ENCODE assay signal across 8 cellular contexts in genomic region chr10:60238408-60239100, GRCh38.
DNase-seq lines count a peak whose midpoint lies in the region; ATAC-seq and TF ChIP-seq lines count a peak whose summit lies in the region.

No MANE protein-coding gene starts in this region.

- BruUV-seq in Panc1 (replicated peaks; lab: Mats Ljungman, UMichigan) = no TSS peak

- H3K36me3 ChIP-seq in Panc1 (ENCODE audit: control insufficient read depth, insufficient read depth, low read length) (no peaks in the 10 kb centered on the region), fibroblast of lung (ENCODE audit: control insufficient read depth, insufficient read depth, low read length) (no peaks in the 10 kb centered on the region), rectal smooth muscle tissue (ENCODE audit: control insufficient read depth, insufficient read depth, low read length) (no peaks in the 10 kb centered on the region)

- CTCF ChIA-PET in Panc1 (lab: Charles Lee) = interaction anchor here (0.5 kb wide), 1 partner anchor 991 kb away, joined by 4 read pairs; no protein-coding TSS in a partner anchor

- peak overlapping the region; percentile 7 for H3K4me2 ChIP-seq in fibroblast of lung (ENCODE audit: extremely low read depth, insufficient read depth, low read length)

- DNase-seq in NCI-H146 (lab: John Stamatoyannopoulos, UW) = peak; percentile 30
- DNase-seq in NCI-H146 treated with DMSO at 0.1 percent for 48 hours (lab: John Stamatoyannopoulos, UW; ENCODE audit: unreplicated experiment) = no peak
- DNase-seq in GM19240 (ENCODE audit: insufficient read length, low spot score) = peak; percentile 11
- peak; percentile 15 for DNase-seq in Panc1 (ENCODE audit: low read depth, low spot score)
- peak; percentile 62 to 84 for DNase-seq in fibroblast of lung (ENCODE audit: low read depth in 2 of 2)
- DNase-seq in SHP77 (lab: John Stamatoyannopoulos, UW) = no peak

- H3K27me3 ChIP-seq in Panc1 (ENCODE audit: control insufficient read depth, insufficient read depth, low read length) = no peaks in the 10 kb centered on the region
- H3K27me3 ChIP-seq in fibroblast of lung (ENCODE audit: control insufficient read depth, insufficient read depth, low read length) = no peaks in the 10 kb centered on the region
- H3K27me3 ChIP-seq in rectal smooth muscle tissue (ENCODE audit: control insufficient read depth, insufficient read depth, low read length) = no peaks in the 10 kb centered on the region

- H3K4me3 ChIP-seq in Panc1 (ENCODE audit: low read depth in 2 of 2, low read length in 2 of 2) (no peak overlapping the region), fibroblast of lung (replicated peaks in 1 of 4; ENCODE audit: control extremely low read depth in 1 of 4, insufficient read depth in 1 of 4, low read depth in 3 of 4, low read length in 4 of 4) (peak overlapping the region in 1 of 4 experiments; percentile 14), rectal smooth muscle tissue (ENCODE audit: low read length) (peak overlapping the region; percentile 18)

- TF ChIP-seq CTCF in Panc1 (IDR thresholded peaks at IDR 0.05) (peak; percentile 32), fibroblast of lung (conservative IDR thresholded peaks at IDR 0.05 in 1 of 2, IDR thresholded peaks at IDR 0.05 in 1 of 2; ENCODE audit: low read depth in 1 of 2, low read length in 2 of 2) (peak; percentile 56 to 61)

- POLR2A ChIA-PET in Panc1 (lab: Charles Lee) = no interaction called here

- intact Hi-C loops in Panc1 (cut with micrococcal nuclease; ENCODE audit: unreplicated experiment) = no loop called here

- no peaks in the 10 kb centered on the region for H3K79me2 ChIP-seq in fibroblast of lung (ENCODE audit: control insufficient read depth, insufficient read depth, low read length)

- peak; percentile 53 for ATAC-seq in HG03103 (IDR thresholded peaks at IDR 0.05; ENCODE audit: low read depth, unreplicated experiment)
- peak; percentile 81 for ATAC-seq in Panc1

- peak overlapping the region; percentile 50 for H2AFZ ChIP-seq in fibroblast of lung (ENCODE audit: low read length)

- H3K4me1 ChIP-seq in Panc1 (ENCODE audit: control insufficient read depth, insufficient read depth, low read length) = no peaks in the 10 kb centered on the region
- no peaks in the 10 kb centered on the region for H3K4me1 ChIP-seq in fibroblast of lung (ENCODE audit: control insufficient read depth, extremely low read depth, insufficient read depth, low read length)
- peaks cover 7% of the 10 kb centered on the region for H3K4me1 ChIP-seq in rectal smooth muscle tissue (ENCODE audit: control insufficient read depth, insufficient read depth, low read length)

- H4K20me1 ChIP-seq in fibroblast of lung (ENCODE audit: control insufficient read depth, extremely low read depth, insufficient read depth, low read length) = no peaks in the 10 kb centered on the region

- H3K9ac ChIP-seq in fibroblast of lung (ENCODE audit: insufficient read depth, low read length) (no peak overlapping the region), rectal smooth muscle tissue (ENCODE audit: low read length) (no peak overlapping the region)

- H3K9me3 ChIP-seq in Panc1 (ENCODE audit: control insufficient read depth, insufficient read depth, low read depth, low read length) = no peaks in the 10 kb centered on the region
- H3K9me3 ChIP-seq in fibroblast of lung (ENCODE audit: control insufficient read depth, insufficient read depth, low read depth, low read length) = no peaks in the 10 kb centered on the region

- in situ Hi-C loops in Panc1 (cut with HindIII; ENCODE audit: low pct_unique_long_range_greater_than_20kb, low sequenced_read_pairs) = no loop called here

- no peak overlapping the region for H3K27ac ChIP-seq in Panc1 (ENCODE audit: low read length)
- no peak overlapping the region for H3K27ac ChIP-seq in fibroblast of lung (ENCODE audit: insufficient read depth, low read length)
- no peak overlapping the region for H3K27ac ChIP-seq in rectal smooth muscle tissue (ENCODE audit: low read depth, low read length)

Comparison
In these comparisons a context has a peak if more than half of its experiments do, and no peak if none do; other contexts are left out.
1. DNase-seq: peak in NCI-H146 (single experiment), GM19240 (single experiment), Panc1 (single experiment) and fibroblast of lung (2 of 2); none in NCI-H146 treated with DMSO at 0.1 percent for 48 hours (single experiment) and SHP77 (0 of 2).